In the genomic region with DNA sequence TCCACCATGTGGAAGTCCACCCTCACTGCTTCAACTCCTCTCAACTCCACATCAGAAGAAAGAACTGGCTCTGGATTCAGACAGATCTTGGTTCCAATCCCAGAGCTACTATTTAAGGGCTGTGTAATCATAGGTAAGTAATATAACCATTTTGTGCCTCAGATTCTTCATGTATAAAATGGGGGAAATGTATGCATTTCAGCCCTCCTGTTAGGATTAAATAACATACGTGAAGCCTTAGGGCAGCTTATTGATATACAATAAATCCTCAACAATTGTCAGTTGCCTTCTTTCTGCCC, we compare ENCODE assay signal across 29 cellular contexts. TPM values are rescaled to one million over a fixed set of nuclear protein-coding genes. Genes with fewer than 3 reads are reported as not detected.
DNase-seq lines count a peak whose midpoint lies in the region; ATAC-seq, FAIRE-seq and TF ChIP-seq lines count a peak whose summit lies in the region.
"Had no signal": no experiment of that assay in that cellular context is flagged by ENCODE, and none has a peak within 500 bp of the region (broad histone marks: within the 10 kb centered on the region; RNA-seq: fewer than 3 reads in every experiment).

No MANE protein-coding gene starts in this region.

- peak overlapping the region; percentile 11 for H3K4me2 ChIP-seq in keratinocyte (ENCODE audit: control insufficient read depth, extremely low read depth, insufficient read depth, low read depth, low read length)
- H3K4me2 ChIP-seq: GM23338 had no signal

- H3K27me3 ChIP-seq in ACC112 (ENCODE audit: insufficient read depth, low read length) (no peaks in the 10 kb centered on the region), keratinocyte (ENCODE audit: control insufficient read depth, extremely low read depth, insufficient read depth, low read length) (no peaks in the 10 kb centered on the region), psoas muscle (ENCODE audit: insufficient read depth in 3 of 3, low read length in 2 of 3) (no peaks in the 10 kb centered on the region)
- H3K27me3 ChIP-seq: esophagus squamous epithelium, gastrocnemius medialis, Peyer's patch, suprapubic skin had no signal

- dilution Hi-C loops in keratinocyte (cut with MboI; ENCODE audit: extremely low pct_ligation_motif_present, low sequenced_read_pairs): no loop called here

- H3K27ac ChIP-seq in ACC112 (ENCODE audit: low read depth, low read length) (peak overlapping the region; percentile 31), keratinocyte (ENCODE audit: control insufficient read depth, insufficient read depth, low read length) (no peak overlapping the region), psoas muscle (peak overlapping the region; percentile 50)
- H3K27ac ChIP-seq: esophagus squamous epithelium, suprapubic skin had no signal

- H3K9me3 ChIP-seq in keratinocyte (ENCODE audit: control insufficient read depth, low read depth, low read length): no peaks in the 10 kb centered on the region
- H3K9me3 ChIP-seq in psoas muscle: no peaks in the 10 kb centered on the region
- H3K9me3 ChIP-seq: esophagus squamous epithelium, gastrocnemius medialis, Peyer's patch, suprapubic skin had no signal

- DNase-seq in keratinocyte (ENCODE audit: low read depth, low spot score): no peak
- DNase-seq in psoas muscle: no peak
- no peak for DNase-seq in SW480 (ENCODE audit: low spot score)
- DNase-seq in MV-4-11 (lab: John Stamatoyannopoulos, UW): no peak
- no peak for DNase-seq in cerebellar cortex (ENCODE audit: low spot score)
- DNase-seq: 8988T; activated CD4-positive, alpha-beta memory T cell treated with anti-CD3 and anti-CD28 coated beads, Interleukin-2, amount 10 ng/mL, durations not matched to agents 7 days and 5 days; activated CD4-positive, CD25-positive, alpha-beta regulatory T cell treated with anti-CD3 and anti-CD28 coated beads, Interleukin-2, amount 50 U/mL, for 72 hours; activated CD8-positive, alpha-beta memory T cell treated with anti-CD3 and anti-CD28 coated beads, Interleukin-2, amount 50 U/mL, for 48 hours; activated naive CD4-positive, alpha-beta T cell treated with anti-CD3 and anti-CD28 coated beads, Interleukin-2, amount 50 U/mL, for 16 hours; amygdala; CD4-positive, alpha-beta T cell; esophagus squamous epithelium; gastrocnemius medialis; left cardiac atrium; NCI-H1105 treated with DMSO at 0.1 percent for 48 hours; NCI-H2029; NCI-H526; NK-92 treated with Interleukin-12 subunit alpha and Interleukin-12 subunit beta, amount 100 ng/mL, for 24 hours; Peyer's patch; stimulated activated CD4-positive, alpha-beta T cell treated with anti-CD3 and anti-CD28 coated beads, Interleukin-4, amount 100 ng/mL, for 24 hours; T-helper 17 cell had no signal

- no peak overlapping the region for H3K9ac ChIP-seq in keratinocyte (ENCODE audit: control insufficient read depth, extremely low read depth, insufficient read depth, low read length)

- H3K4me1 ChIP-seq in ACC112 (ENCODE audit: control insufficient read depth, insufficient read depth, low read length, unreplicated experiment): peaks cover 30% of the 10 kb centered on the region
- peaks cover 12% of the 10 kb centered on the region for H3K4me1 ChIP-seq in keratinocyte (ENCODE audit: control insufficient read depth, extremely low read depth, insufficient read depth, low read length)
- peaks cover 31% of the 10 kb centered on the region for H3K4me1 ChIP-seq in psoas muscle
- H3K4me1 ChIP-seq: Peyer's patch had no signal

- H3K79me2 ChIP-seq in ACC112 (ENCODE audit: control insufficient read depth, insufficient read depth, low read length, unreplicated experiment): peaks cover 63% of the 10 kb centered on the region
- H3K79me2 ChIP-seq in keratinocyte (ENCODE audit: control insufficient read depth, insufficient read depth, low read length): peaks cover 50% of the 10 kb centered on the region

- no peaks in the 10 kb centered on the region for H3K9me1 ChIP-seq in keratinocyte (ENCODE audit: control insufficient read depth, extremely low read depth, insufficient read depth, low read length)

- H4K20me1 ChIP-seq in keratinocyte (ENCODE audit: control insufficient read depth, extremely low read depth, insufficient read depth, low read length): peaks cover 2% of the 10 kb centered on the region

- no peak overlapping the region for H3K4me3 ChIP-seq in ACC112 (ENCODE audit: low read depth, low read length)
- H3K4me3 ChIP-seq in keratinocyte (ENCODE audit: control insufficient read depth in 2 of 3, extremely low read depth in 1 of 3, insufficient read depth in 2 of 3, low read depth in 1 of 3, low read length in 3 of 3): no peak overlapping the region
- H3K4me3 ChIP-seq in psoas muscle: no peak overlapping the region
- H3K4me3 ChIP-seq: esophagus squamous epithelium, gastrocnemius medialis, GM23338, Peyer's patch, suprapubic skin had no signal

- ATAC-seq in SK-N-SH treated with all-trans-retinoic acid at 6 μM for 48 hours: peak; percentile 29; the same call in 1 of the 3 replicates
- peak; percentile 34 to 70 (median 69) for ATAC-seq in psoas muscle
- ATAC-seq in GM18861 (IDR thresholded peaks at IDR 0.05; ENCODE audit: unreplicated experiment): no peak
- ATAC-seq: gastrocnemius medialis; GM23338; stimulated activated effector memory CD8-positive, alpha-beta T cell treated with anti-CD3 and anti-CD28 coated beads, Interleukin-12 subunit alpha, Interleukin-12 subunit beta, amount 100 ng/mL, for 72 hours; T-helper 17 cell had no signal

- TF ChIP-seq CTCF in keratinocyte (optimal IDR thresholded peaks at IDR 0.05 in 1 of 3, IDR thresholded peaks at IDR 0.05 in 1 of 3, conservative IDR thresholded peaks at IDR 0.05 in 1 of 3; ENCODE audit: extremely low read depth in 1 of 3, insufficient read depth in 2 of 3, low read length in 3 of 3): no peak
- no peak for TF ChIP-seq CTCF in psoas muscle (IDR thresholded peaks at IDR 0.05)

- intact Hi-C loops in psoas muscle (cut with DNase I): no loop called here

- H3K36me3 ChIP-seq in ACC112 (ENCODE audit: insufficient read depth, low read length) (no peaks in the 10 kb centered on the region), keratinocyte (ENCODE audit: control insufficient read depth in 2 of 2, extremely low read depth in 1 of 2, insufficient read depth in 2 of 2, low read length in 2 of 2) (no peaks in the 10 kb centered on the region), psoas muscle (ENCODE audit: insufficient read depth in 1 of 2, low read depth in 1 of 2) (no peaks in the 10 kb centered on the region)
- H3K36me3 ChIP-seq: gastrocnemius medialis, suprapubic skin had no signal

- H2AFZ ChIP-seq in ACC112 (ENCODE audit: low read length, unreplicated experiment) (no peak overlapping the region), keratinocyte (ENCODE audit: control insufficient read depth, low read length) (no peak overlapping the region)
- H2AFZ ChIP-seq: GM23338 had no signal

- FAIRE-seq in keratinocyte (lab: Jason Lieb, UNC): no peak
- FAIRE-seq: D721Med had no signal

- WGBS in psoas muscle, 3 donors: 61 to 92% (median 77%) methylated on average over 1 of the region's 1 CpG

TF ChIP-seq in SK-N-SH treated with all-trans-retinoic acid at 6 μM for 48 hours, 23 proteins besides CTCF, POLR2A, EP300 and RAD21 (continues in another document):
- no peak for TF ChIP-seq PPARA (CRISPR knock-in tag; IDR thresholded peaks at IDR 0.05; ENCODE audit: borderline replicate concordance)

RNA-seq across cellular contexts. Expression of a gene that starts 23.3 kb away (rescaled TPM):
- polyA plus RNA-seq in keratinocyte (6.5 to 8.9 TPM (median 8.7 TPM) in 3 replicates), psoas muscle (10 to 100 TPM in 1 of 3 donors, 1 to 10 TPM in 2; 6.8 to 29.6 (median 9.8) TPM)
- 5.1 TPM for polyA plus RNA-seq in keratinocyte (2011; ENCODE audit: low read depth)
- 6.1 and 7.7 TPM in 2 replicates for polyA plus RNA-seq in keratinocyte (2011; cell fraction: cytosol; rRNA removed)
- polyA plus RNA-seq in keratinocyte (2011; cell fraction: nucleus; rRNA removed): 14.6 and 16.0 TPM in 2 replicates
- polyA plus RNA-seq in keratinocyte (2012; ENCODE audit: low replicate concordance): 6.0 and 9.7 TPM in 2 replicates
- polyA minus RNA-seq in keratinocyte: 15.9 to 26.0 TPM (median 18.1 TPM) in 3 replicates
- polyA minus RNA-seq in keratinocyte (2011; cell fraction: cytosol; rRNA and poly(A)+ RNA removed): 6.5 TPM
- 8.7 and 21.0 TPM in 2 replicates for polyA minus RNA-seq in keratinocyte (2011; cell fraction: nucleus; rRNA and poly(A)+ RNA removed)
- total RNA-seq in psoas muscle: 10 to 100 TPM; 47.4 to 62.0 (median 59.4) TPM

RNA-seq across cellular contexts. Expression of a gene that starts 50.6 kb away (rescaled TPM):
- polyA plus RNA-seq in keratinocyte (11.8 to 15.6 TPM (median 12.8 TPM) in 3 replicates), psoas muscle (1 to 10 TPM in 1 of 3 donors, under 1 TPM in 2; 0.78 to 1.7 (median 0.80) TPM)
- polyA plus RNA-seq in keratinocyte (2011; ENCODE audit: low read depth): 1.4 TPM
- polyA plus RNA-seq in keratinocyte (2011; cell fraction: cytosol; rRNA removed): 7.1 and 7.8 TPM in 2 replicates
- 26.5 and 30.7 TPM in 2 replicates for polyA plus RNA-seq in keratinocyte (2011; cell fraction: nucleus; rRNA removed)
- polyA plus RNA-seq in keratinocyte (2012; ENCODE audit: low replicate concordance): 4.6 and 7.2 TPM in 2 replicates
- polyA minus RNA-seq in keratinocyte: 16.3 to 21.6 TPM (median 21.5 TPM) in 3 replicates
- 4.2 TPM for polyA minus RNA-seq in keratinocyte (2011; cell fraction: cytosol; rRNA and poly(A)+ RNA removed)
- polyA minus RNA-seq in keratinocyte (2011; cell fraction: nucleus; rRNA and poly(A)+ RNA removed): 9.0 and 14.4 TPM in 2 replicates
- 1 to 10 TPM; 1.0 to 3.0 (median 1.8) TPM for total RNA-seq in psoas muscle

RNA-seq across cellular contexts. Expression of a gene that starts 59.6 kb away (rescaled TPM):
- polyA plus RNA-seq in keratinocyte (16.9 to 59.9 TPM (median 35.4 TPM) in 3 replicates), psoas muscle (10 to 100 TPM; 13.9 to 28.9 (median 16.7) TPM)
- polyA plus RNA-seq in keratinocyte (2011; ENCODE audit: low read depth): 18.5 TPM
- polyA plus RNA-seq in keratinocyte (2011; cell fraction: cytosol; rRNA removed): 42.4 and 79.1 TPM in 2 replicates
- polyA plus RNA-seq in keratinocyte (2011; cell fraction: nucleus; rRNA removed): 50.5 and 54.5 TPM in 2 replicates
- 54.5 and 67.2 TPM in 2 replicates for polyA plus RNA-seq in keratinocyte (2012; ENCODE audit: low replicate concordance)
- 25.1 to 76.6 TPM (median 46.5 TPM) in 3 replicates for polyA minus RNA-seq in keratinocyte
- polyA minus RNA-seq in keratinocyte (2011; cell fraction: cytosol; rRNA and poly(A)+ RNA removed): 45.7 TPM
- polyA minus RNA-seq in keratinocyte (2011; cell fraction: nucleus; rRNA and poly(A)+ RNA removed): 23.6 and 53.8 TPM in 2 replicates
- total RNA-seq in psoas muscle: 10 to 100 TPM; 13.0 to 26.9 (median 21.9) TPM
